Comparison of ENCODE assay signal across 1 cellular context in the genomic region with DNA sequence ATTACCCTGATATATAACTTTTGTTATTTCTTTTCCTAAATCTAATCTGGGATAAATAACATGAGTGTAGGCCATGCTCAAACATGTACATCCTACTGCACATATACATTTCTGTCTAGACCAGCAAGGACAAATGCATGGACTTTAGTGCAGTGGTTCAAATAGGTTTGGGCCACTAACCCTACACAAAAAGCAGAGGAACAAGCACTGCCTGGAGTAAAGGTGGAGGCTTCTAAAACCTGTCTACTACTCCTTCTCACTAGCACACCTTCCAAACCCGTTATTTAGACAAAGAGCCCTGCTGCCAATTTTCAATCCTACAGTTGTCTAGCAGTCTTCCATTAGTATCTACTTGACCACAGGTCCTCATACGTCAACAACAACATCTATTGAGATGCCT.
TF ChIP-seq lines count a peak whose summit lies in the region.

No MANE protein-coding gene starts in this region.

TF ChIP-seq in HepG2, 621 proteins besides CTCF, POLR2A, EP300 and RAD21 (continued from another document):
- TF ChIP-seq, protein P1, sequence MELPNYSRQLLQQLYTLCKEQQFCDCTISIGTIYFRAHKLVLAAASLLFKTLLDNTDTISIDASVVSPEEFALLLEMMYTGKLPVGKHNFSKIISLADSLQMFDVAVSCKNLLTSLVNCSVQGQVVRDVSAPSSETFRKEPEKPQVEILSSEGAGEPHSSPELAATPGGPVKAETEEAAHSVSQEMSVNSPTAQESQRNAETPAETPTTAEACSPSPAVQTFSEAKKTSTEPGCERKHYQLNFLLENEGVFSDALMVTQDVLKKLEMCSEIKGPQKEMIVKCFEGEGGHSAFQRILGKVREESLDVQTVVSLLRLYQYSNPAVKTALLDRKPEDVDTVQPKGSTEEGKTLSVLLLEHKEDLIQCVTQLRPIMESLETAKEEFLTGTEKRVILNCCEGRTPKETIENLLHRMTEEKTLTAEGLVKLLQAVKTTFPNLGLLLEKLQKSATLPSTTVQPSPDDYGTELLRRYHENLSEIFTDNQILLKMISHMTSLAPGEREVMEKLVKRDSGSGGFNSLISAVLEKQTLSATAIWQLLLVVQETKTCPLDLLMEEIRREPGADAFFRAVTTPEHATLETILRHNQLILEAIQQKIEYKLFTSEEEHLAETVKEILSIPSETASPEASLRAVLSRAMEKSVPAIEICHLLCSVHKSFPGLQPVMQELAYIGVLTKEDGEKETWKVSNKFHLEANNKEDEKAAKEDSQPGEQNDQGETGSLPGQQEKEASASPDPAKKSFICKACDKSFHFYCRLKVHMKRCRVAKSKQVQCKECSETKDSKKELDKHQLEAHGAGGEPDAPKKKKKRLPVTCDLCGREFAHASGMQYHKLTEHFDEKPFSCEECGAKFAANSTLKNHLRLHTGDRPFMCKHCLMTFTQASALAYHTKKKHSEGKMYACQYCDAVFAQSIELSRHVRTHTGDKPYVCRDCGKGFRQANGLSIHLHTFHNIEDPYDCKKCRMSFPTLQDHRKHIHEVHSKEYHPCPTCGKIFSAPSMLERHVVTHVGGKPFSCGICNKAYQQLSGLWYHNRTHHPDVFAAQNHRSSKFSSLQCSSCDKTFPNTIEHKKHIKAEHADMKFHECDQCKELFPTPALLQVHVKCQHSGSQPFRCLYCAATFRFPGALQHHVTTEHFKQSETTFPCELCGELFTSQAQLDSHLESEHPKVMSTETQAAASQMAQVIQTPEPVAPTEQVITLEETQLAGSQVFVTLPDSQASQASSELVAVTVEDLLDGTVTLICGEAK (IDR thresholded peaks at IDR 0.05), result no peak
- TF ChIP-seq, protein P1 (CRISPR knock-in tag; IDR thresholded peaks at IDR 0.05), result no peak
- TF ChIP-seq IRX3 (CRISPR knock-in tag; IDR thresholded peaks at IDR 0.05; ENCODE audit: borderline replicate concordance, low read depth) (no peak), GABPA (IDR thresholded peaks at IDR 0.05; ENCODE audit: low read depth, low read length) (no peak), GABPA (CRISPR knock-in tag; IDR thresholded peaks at IDR 0.05; ENCODE audit: low read depth) (no peak), RXRB (CRISPR knock-in tag; IDR thresholded peaks at IDR 0.05; ENCODE audit: borderline replicate concordance) (peak; percentile 5; the same call in 1 of the 2 replicates), ZNF878 (CRISPR knock-in tag; IDR thresholded peaks at IDR 0.05) (0 out of 2 replicates have a peak, but pooled peaks have one; percentile 30), ZEB1 (IDR thresholded peaks at IDR 0.05; ENCODE audit: insufficient replicate concordance, low read depth) (no peak), NFE2 (CRISPR knock-in tag; IDR thresholded peaks at IDR 0.05) (no peak), TCF12 (IDR thresholded peaks at IDR 0.05) (no peak), TCF12 (CRISPR knock-in tag; IDR thresholded peaks at IDR 0.05) (no peak), CAMTA2 (CRISPR knock-in tag; IDR thresholded peaks at IDR 0.05; ENCODE audit: borderline replicate concordance) (no peak), SMAD3 (CRISPR knock-in tag; IDR thresholded peaks at IDR 0.05) (no peak), ZBTB1 (CRISPR knock-in tag; IDR thresholded peaks at IDR 0.05; ENCODE audit: borderline replicate concordance) (no peak), SAP130 (CRISPR knock-in tag; IDR thresholded peaks at IDR 0.05; ENCODE audit: low read depth) (0 out of 2 replicates have a peak, but pooled peaks have one; percentile 12), ZNF557 (CRISPR knock-in tag; IDR thresholded peaks at IDR 0.05) (no peak), CHD4 (IDR thresholded peaks at IDR 0.05; ENCODE audit: borderline replicate concordance, low read length) (no peak), ZNF230 (CRISPR knock-in tag; IDR thresholded peaks at IDR 0.05) (no peak)
- TF ChIP-seq, protein P2, sequence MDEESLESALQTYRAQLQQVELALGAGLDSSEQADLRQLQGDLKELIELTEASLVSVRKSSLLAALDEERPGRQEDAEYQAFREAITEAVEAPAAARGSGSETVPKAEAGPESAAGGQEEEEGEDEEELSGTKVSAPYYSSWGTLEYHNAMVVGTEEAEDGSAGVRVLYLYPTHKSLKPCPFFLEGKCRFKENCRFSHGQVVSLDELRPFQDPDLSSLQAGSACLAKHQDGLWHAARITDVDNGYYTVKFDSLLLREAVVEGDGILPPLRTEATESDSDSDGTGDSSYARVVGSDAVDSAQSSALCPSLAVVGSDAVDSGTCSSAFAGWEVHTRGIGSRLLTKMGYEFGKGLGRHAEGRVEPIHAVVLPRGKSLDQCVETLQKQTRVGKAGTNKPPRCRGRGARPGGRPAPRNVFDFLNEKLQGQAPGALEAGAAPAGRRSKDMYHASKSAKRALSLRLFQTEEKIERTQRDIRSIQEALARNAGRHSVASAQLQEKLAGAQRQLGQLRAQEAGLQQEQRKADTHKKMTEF (CRISPR knock-in tag; IDR thresholded peaks at IDR 0.05), result 0 out of 2 replicates have a peak, but pooled peaks have one; percentile 13
- TF ChIP-seq, protein P3, sequence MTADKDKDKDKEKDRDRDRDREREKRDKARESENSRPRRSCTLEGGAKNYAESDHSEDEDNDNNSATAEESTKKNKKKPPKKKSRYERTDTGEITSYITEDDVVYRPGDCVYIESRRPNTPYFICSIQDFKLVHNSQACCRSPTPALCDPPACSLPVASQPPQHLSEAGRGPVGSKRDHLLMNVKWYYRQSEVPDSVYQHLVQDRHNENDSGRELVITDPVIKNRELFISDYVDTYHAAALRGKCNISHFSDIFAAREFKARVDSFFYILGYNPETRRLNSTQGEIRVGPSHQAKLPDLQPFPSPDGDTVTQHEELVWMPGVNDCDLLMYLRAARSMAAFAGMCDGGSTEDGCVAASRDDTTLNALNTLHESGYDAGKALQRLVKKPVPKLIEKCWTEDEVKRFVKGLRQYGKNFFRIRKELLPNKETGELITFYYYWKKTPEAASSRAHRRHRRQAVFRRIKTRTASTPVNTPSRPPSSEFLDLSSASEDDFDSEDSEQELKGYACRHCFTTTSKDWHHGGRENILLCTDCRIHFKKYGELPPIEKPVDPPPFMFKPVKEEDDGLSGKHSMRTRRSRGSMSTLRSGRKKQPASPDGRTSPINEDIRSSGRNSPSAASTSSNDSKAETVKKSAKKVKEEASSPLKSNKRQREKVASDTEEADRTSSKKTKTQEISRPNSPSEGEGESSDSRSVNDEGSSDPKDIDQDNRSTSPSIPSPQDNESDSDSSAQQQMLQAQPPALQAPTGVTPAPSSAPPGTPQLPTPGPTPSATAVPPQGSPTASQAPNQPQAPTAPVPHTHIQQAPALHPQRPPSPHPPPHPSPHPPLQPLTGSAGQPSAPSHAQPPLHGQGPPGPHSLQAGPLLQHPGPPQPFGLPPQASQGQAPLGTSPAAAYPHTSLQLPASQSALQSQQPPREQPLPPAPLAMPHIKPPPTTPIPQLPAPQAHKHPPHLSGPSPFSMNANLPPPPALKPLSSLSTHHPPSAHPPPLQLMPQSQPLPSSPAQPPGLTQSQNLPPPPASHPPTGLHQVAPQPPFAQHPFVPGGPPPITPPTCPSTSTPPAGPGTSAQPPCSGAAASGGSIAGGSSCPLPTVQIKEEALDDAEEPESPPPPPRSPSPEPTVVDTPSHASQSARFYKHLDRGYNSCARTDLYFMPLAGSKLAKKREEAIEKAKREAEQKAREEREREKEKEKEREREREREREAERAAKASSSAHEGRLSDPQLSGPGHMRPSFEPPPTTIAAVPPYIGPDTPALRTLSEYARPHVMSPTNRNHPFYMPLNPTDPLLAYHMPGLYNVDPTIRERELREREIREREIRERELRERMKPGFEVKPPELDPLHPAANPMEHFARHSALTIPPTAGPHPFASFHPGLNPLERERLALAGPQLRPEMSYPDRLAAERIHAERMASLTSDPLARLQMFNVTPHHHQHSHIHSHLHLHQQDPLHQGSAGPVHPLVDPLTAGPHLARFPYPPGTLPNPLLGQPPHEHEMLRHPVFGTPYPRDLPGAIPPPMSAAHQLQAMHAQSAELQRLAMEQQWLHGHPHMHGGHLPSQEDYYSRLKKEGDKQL (CRISPR knock-in tag; IDR thresholded peaks at IDR 0.05; ENCODE audit: low read depth), result no peak
- TF ChIP-seq, protein P4, sequence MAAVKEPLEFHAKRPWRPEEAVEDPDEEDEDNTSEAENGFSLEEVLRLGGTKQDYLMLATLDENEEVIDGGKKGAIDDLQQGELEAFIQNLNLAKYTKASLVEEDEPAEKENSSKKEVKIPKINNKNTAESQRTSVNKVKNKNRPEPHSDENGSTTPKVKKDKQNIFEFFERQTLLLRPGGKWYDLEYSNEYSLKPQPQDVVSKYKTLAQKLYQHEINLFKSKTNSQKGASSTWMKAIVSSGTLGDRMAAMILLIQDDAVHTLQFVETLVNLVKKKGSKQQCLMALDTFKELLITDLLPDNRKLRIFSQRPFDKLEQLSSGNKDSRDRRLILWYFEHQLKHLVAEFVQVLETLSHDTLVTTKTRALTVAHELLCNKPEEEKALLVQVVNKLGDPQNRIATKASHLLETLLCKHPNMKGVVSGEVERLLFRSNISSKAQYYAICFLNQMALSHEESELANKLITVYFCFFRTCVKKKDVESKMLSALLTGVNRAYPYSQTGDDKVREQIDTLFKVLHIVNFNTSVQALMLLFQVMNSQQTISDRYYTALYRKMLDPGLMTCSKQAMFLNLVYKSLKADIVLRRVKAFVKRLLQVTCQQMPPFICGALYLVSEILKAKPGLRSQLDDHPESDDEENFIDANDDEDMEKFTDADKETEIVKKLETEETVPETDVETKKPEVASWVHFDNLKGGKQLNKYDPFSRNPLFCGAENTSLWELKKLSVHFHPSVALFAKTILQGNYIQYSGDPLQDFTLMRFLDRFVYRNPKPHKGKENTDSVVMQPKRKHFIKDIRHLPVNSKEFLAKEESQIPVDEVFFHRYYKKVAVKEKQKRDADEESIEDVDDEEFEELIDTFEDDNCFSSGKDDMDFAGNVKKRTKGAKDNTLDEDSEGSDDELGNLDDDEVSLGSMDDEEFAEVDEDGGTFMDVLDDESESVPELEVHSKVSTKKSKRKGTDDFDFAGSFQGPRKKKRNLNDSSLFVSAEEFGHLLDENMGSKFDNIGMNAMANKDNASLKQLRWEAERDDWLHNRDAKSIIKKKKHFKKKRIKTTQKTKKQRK (IDR thresholded peaks at IDR 0.05; ENCODE audit: low read length), result no peak
- TF ChIP-seq, protein P5, sequence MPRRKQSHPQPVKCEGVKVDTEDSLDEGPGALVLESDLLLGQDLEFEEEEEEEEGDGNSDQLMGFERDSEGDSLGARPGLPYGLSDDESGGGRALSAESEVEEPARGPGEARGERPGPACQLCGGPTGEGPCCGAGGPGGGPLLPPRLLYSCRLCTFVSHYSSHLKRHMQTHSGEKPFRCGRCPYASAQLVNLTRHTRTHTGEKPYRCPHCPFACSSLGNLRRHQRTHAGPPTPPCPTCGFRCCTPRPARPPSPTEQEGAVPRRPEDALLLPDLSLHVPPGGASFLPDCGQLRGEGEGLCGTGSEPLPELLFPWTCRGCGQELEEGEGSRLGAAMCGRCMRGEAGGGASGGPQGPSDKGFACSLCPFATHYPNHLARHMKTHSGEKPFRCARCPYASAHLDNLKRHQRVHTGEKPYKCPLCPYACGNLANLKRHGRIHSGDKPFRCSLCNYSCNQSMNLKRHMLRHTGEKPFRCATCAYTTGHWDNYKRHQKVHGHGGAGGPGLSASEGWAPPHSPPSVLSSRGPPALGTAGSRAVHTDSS (CRISPR knock-in tag; conservative IDR thresholded peaks at IDR 0.05), result no peak
